In genomic region chr7:135012229-135012628, GRCh38 we compare ENCODE assay signal across 3 cellular contexts.
"Had no signal": no experiment of that assay in that cellular context is flagged by ENCODE, and none has a peak within 500 bp of the region (broad histone marks: within the 10 kb centered on the region; RNA-seq: fewer than 3 reads in every experiment).

No MANE protein-coding gene starts in this region.

- H3K4me3 ChIP-seq: GM12878 had no signal

- DNase-seq: GDM1, GF-D8 had no signal

- ATAC-seq: GM12878 had no signal
